10 cellular contexts compared by ENCODE assay signal in the genomic region with DNA sequence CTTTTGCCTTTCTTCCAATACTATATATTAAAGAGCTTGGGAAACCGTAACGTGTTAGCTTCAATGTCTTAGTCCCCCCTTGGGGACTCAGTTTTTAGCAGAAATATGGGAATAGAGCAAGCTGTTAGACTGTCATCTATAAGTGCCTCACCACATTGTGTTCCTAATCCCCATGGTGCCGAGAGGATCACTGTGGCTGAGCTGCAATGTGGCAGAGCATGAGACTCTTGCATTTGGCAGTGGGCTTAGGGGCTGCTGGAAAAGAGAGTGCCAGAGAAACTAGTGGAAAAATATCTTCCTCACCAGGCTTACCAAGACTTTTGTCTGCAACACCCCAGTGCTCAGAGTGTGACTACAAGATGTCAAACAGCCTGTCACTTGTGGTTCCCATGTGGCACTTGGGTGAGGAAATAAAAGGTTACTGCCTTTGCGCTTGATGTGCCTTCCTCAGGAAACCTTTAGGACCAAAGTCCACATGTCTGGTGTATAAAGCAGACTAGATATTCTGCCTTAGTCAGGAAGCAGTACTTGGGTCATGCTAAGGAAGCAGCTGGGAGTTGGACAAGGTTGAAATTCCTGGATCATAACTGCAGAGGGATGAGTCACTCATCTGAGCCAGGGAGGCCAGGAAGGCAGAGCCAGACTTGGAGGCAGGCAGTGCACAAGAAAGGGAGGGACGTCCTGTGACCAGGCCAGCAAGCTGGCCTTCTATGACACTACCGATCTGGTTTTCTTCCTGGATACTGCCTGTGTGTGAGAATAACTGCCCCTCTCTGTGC. TPM values are rescaled to one million over a fixed set of nuclear protein-coding genes. Genes with fewer than 3 reads are reported as not detected.
DNase-seq lines count a peak whose midpoint lies in the region; ATAC-seq and TF ChIP-seq lines count a peak whose summit lies in the region.
"Had no signal": no experiment of that assay in that cellular context is flagged by ENCODE, and none has a peak within 500 bp of the region (broad histone marks: within the 10 kb centered on the region; RNA-seq: fewer than 3 reads in every experiment).

No MANE protein-coding gene starts in this region.

- TF ChIP-seq CTCF in brain microvascular endothelial cell (IDR thresholded peaks at IDR 0.05; ENCODE audit: low read depth, low read length, missing control alignments): no peak
- TF ChIP-seq CTCF in kidney epithelial cell (IDR thresholded peaks at IDR 0.05; ENCODE audit: insufficient read depth, low read length, poor library complexity, severe bottlenecking): no peak
- TF ChIP-seq CTCF in tibial nerve (IDR thresholded peaks at IDR 0.05): no peak

- DNase-seq in HT-29 (ENCODE audit: low spot score) (peak; percentile 94), brain microvascular endothelial cell (peak; percentile 85), kidney epithelial cell (ENCODE audit: low read depth) (peak; percentile 62), tibial nerve (ENCODE audit: low spot score in 2 of 2) (peak; percentile 10 to 12), NCI-H1105 (lab: John Stamatoyannopoulos, UW) (no peak), globus pallidus (ENCODE audit: low spot score) (no peak), midbrain (lab: John Stamatoyannopoulos, UW) (no peak)
- DNase-seq: activated naive CD4-positive, alpha-beta T cell treated with Interleukin-2 at 50 U/mL for 16 hours; NCI-H1436 treated with DMSO at 0.1 percent for 48 hours had no signal

- no peak for TF ChIP-seq POLR2A in tibial nerve (IDR thresholded peaks at IDR 0.05)

- H3K36me3 ChIP-seq in brain microvascular endothelial cell (replicated peaks): no peaks in the 10 kb centered on the region
- no peaks in the 10 kb centered on the region for H3K36me3 ChIP-seq in kidney epithelial cell (ENCODE audit: control insufficient read depth, insufficient read depth, low read length)
- H3K36me3 ChIP-seq in tibial nerve: no peaks in the 10 kb centered on the region

- H3K4me3 ChIP-seq in brain microvascular endothelial cell (ENCODE audit: low read depth, low read length) (no peak overlapping the region), kidney epithelial cell (ENCODE audit: low read depth, low read length) (no peak overlapping the region), tibial nerve (no peak overlapping the region)

- H3K27ac ChIP-seq in brain microvascular endothelial cell: peak overlapping the region; percentile 64
- H3K27ac ChIP-seq in tibial nerve: no peak overlapping the region

- 61 to 65% methylated on average over 6 of the region's 6 CpGs for WGBS in tibial nerve, 2 donors

- no peaks in the 10 kb centered on the region for H3K9me3 ChIP-seq in tibial nerve

- H3K27me3 ChIP-seq in brain microvascular endothelial cell (replicated peaks) (no peaks in the 10 kb centered on the region), kidney epithelial cell (ENCODE audit: control insufficient read depth, insufficient read depth, low read length) (no peaks in the 10 kb centered on the region), tibial nerve (no peaks in the 10 kb centered on the region)

- peak in 1 of 2 donors; percentile 23 for TF ChIP-seq EP300 in tibial nerve (IDR thresholded peaks at IDR 0.05)

- ATAC-seq in GM19351 (IDR thresholded peaks at IDR 0.05; ENCODE audit: unreplicated experiment): no peak

- in situ Hi-C loops in brain microvascular endothelial cell (cut with HindIII; ENCODE audit: low pct_ligation_motif_present, low sequenced_read_pairs): no loop called here

- no peaks in the 10 kb centered on the region for H3K4me1 ChIP-seq in tibial nerve

RNA-seq across cellular contexts. Expression of gene MAGEA4, which starts 9.7 kb away (rescaled TPM):
- total RNA-seq in HT-29 (2014; rRNA removed; shearing (Covaris generic)): not detected in 2 replicates
- total RNA-seq in kidney epithelial cell: not detected in 2 replicates
- not detected for total RNA-seq in tibial nerve

Comparison
In these comparisons a context has a peak if more than half of its experiments do, and no peak if none do; other contexts are left out.
1. DNase-seq: peak in HT-29 (single experiment), brain microvascular endothelial cell (single experiment), kidney epithelial cell (single experiment) and tibial nerve (2 of 2); none in NCI-H1105 (single experiment), globus pallidus (single experiment) and midbrain (single experiment).